In the genomic region with DNA sequence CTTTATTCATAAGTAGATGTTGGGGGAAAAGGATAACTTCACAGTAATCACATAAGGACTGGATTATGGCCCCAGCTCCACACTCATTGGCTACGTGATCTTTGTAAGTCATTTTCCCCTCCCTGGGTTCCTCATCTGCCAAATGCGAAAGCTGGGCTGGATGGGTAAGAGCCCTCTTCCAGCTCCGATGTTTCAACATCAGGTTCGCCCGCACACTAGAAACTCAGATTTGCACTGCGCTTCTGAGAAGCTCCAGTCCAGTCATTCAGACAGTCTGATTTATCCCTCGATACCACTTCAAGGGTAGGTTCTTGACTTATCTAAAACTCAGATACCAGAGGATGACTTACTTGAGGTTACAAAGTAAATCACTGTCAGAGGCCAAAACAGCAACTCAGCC, we compare ENCODE assay signal across 23 cellular contexts. TPM values are rescaled to one million over a fixed set of nuclear protein-coding genes. Genes with fewer than 3 reads are reported as not detected.
A peak's percentile ranks its signal among the peaks of the same experiment; 100 is the strongest.
DNase-seq lines count a peak whose midpoint lies in the region; ATAC-seq, FAIRE-seq and TF ChIP-seq lines count a peak whose summit lies in the region.
"Had no signal": no experiment of that assay in that cellular context is flagged by ENCODE, and none has a peak within 500 bp of the region (broad histone marks: within the 10 kb centered on the region; RNA-seq: fewer than 3 reads in every experiment).

No MANE protein-coding gene starts in this region.

- TF ChIP-seq POLR2A in GM12878 (IDR thresholded peaks at IDR 0.05; ENCODE audit: low read depth, low read length): no peak

- SMC1A ChIA-PET in GM12878 (lab: Charles Lee; ENCODE audit: uncharacterized antibody, unreplicated experiment): interaction anchor here (0.7 to 3.1 kb wide), 14 partner anchors 9 to 382 kb away, joined by 3 to 22 read pairs (median 3); no protein-coding TSS in a partner anchor

- WGBS in GM12878 (ENCODE audit: insufficient coverage, insufficient replicate concordance, low lambda C conversion rate, missing lambda C conversion rate): 98% methylated on average over 7 of the region's 7 CpGs

- H3K9me3 Mint-ChIP-seq in stimulated activated effector memory CD8-positive, alpha-beta T cell treated with anti-CD3 and anti-CD28 coated beads, Interleukin-12 subunit alpha, Interleukin-12 subunit beta, amount 100 ng/mL, for 72 hours: no peaks in the 10 kb centered on the region
- H3K9me3 Mint-ChIP-seq: CD8-positive, alpha-beta T cell; endodermal cell; immature natural killer cell; WTC11 had no signal

- TF ChIP-seq EP300 in GM12878 (IDR thresholded peaks at IDR 0.05; ENCODE audit: borderline replicate concordance in 1 of 2, control insufficient read depth in 1 of 2, low read depth in 2 of 2, low read length in 2 of 2): no peak

- intact Hi-C loops in GM12878 (cut with micrococcal nuclease; ENCODE audit: unreplicated experiment): loop anchor here (5.0 to 10.0 kb wide), 4 partner anchors 88 to 482 kb away; a partner anchor contains a TSS

- TF ChIP-seq RAD21 in GM12878 (IDR thresholded peaks at IDR 0.05; ENCODE audit: insufficient read depth, low read depth, low read length): no peak

- no peak overlapping the region for H3K9ac ChIP-seq in GM12878 (ENCODE audit: control insufficient read depth, insufficient read depth, low read length)
- H3K9ac ChIP-seq: parathyroid adenoma had no signal

- H3K36me3 ChIP-seq in GM12878 (ENCODE audit: control insufficient read depth in 2 of 2, insufficient read depth in 2 of 2, low read length in 1 of 2): no peaks in the 10 kb centered on the region
- H3K36me3 ChIP-seq: HAP-1, sigmoid colon had no signal

- BruUV-seq in GM12878 (replicated peaks; lab: Mats Ljungman, UMichigan): no TSS peak

- H3K4me3 ChIP-seq in GM12878: no peak overlapping the region
- H3K4me3 ChIP-seq: HAP-1, PC-9, sigmoid colon had no signal

- ATAC-seq in GM12878 (no peak), HG03565 (IDR thresholded peaks at IDR 0.05; ENCODE audit: unreplicated experiment) (no peak), HG03378 (IDR thresholded peaks at IDR 0.05; ENCODE audit: unreplicated experiment) (no peak)
- peak; percentile 57 for ATAC-seq in stimulated activated effector memory CD8-positive, alpha-beta T cell treated with anti-CD3 and anti-CD28 coated beads, Interleukin-12 subunit alpha, Interleukin-12 subunit beta, amount 100 ng/mL, for 72 hours
- ATAC-seq: CD8-positive, alpha-beta T cell; HepG2; WTC11 had no signal

- H4K20me1 ChIP-seq in GM12878 (ENCODE audit: control insufficient read depth, insufficient read depth): no peaks in the 10 kb centered on the region

- H3K9me3 ChIP-seq in GM12878 (replicated peaks; ENCODE audit: control insufficient read depth, insufficient read depth, low read length): peaks cover 2% of the 10 kb centered on the region; the same call in 1 of the 3 replicates
- H3K9me3 ChIP-seq: HAP-1, sigmoid colon had no signal

- no peak for TF ChIP-seq CTCF in GM12878 (IDR thresholded peaks at IDR 0.05 in 2 of 3, conservative IDR thresholded peaks at IDR 0.05 in 1 of 3; ENCODE audit: control insufficient read depth in 2 of 3, extremely low read depth in 1 of 3, insufficient read depth in 1 of 3, low read depth in 3 of 3, low read length in 3 of 3)

- RAD21 ChIA-PET in GM12878 (lab: Charles Lee; ENCODE audit: unreplicated experiment): interaction anchor here (0.6 to 1.0 kb wide), 4 partner anchors 16 to 480 kb away, joined by 3 read pairs; no protein-coding TSS in a partner anchor

- H3K79me2 ChIP-seq in GM12878 (ENCODE audit: control insufficient read depth, insufficient read depth, low read length): no peaks in the 10 kb centered on the region
- H3K79me2 ChIP-seq: parathyroid adenoma had no signal

- FAIRE-seq in GM12878 (lab: Jason Lieb, UNC): no peak
- FAIRE-seq: HepG2 had no signal

- H3K27ac Mint-ChIP-seq in stimulated activated effector memory CD8-positive, alpha-beta T cell treated with anti-CD3 and anti-CD28 coated beads, Interleukin-12 subunit alpha, Interleukin-12 subunit beta, amount 100 ng/mL, for 72 hours: no peak overlapping the region
- H3K27ac Mint-ChIP-seq: CD8-positive, alpha-beta T cell; endodermal cell; WTC11 had no signal

- H3K4me2 ChIP-seq in GM12878 (ENCODE audit: control insufficient read depth, insufficient read depth): no peak overlapping the region
- H3K4me2 ChIP-seq: PC-9 had no signal

- no peak overlapping the region for H3K4me3 Mint-ChIP-seq in stimulated activated effector memory CD8-positive, alpha-beta T cell treated with anti-CD3 and anti-CD28 coated beads, Interleukin-12 subunit alpha, Interleukin-12 subunit beta, amount 100 ng/mL, for 72 hours
- H3K4me3 Mint-ChIP-seq: CD8-positive, alpha-beta T cell; endodermal cell; WTC11 had no signal

- H2AFZ ChIP-seq in GM12878 (ENCODE audit: control insufficient read depth, low read depth, low read length): no peak overlapping the region
- H2AFZ ChIP-seq: parathyroid adenoma, PC-9 had no signal

- CTCF ChIA-PET in GM12878 (lab: Yijun Ruan, JAX): interaction anchor here (0.6 to 7.3 kb wide), 11 partner anchors 9 to 488 kb away, joined by 3 to 82 read pairs (median 3); no protein-coding TSS in a partner anchor

- H3K27ac ChIP-seq in GM12878 (ENCODE audit: control insufficient read depth, insufficient read depth): no peak overlapping the region
- H3K27ac ChIP-seq: parathyroid adenoma, PC-9, sigmoid colon had no signal

- POLR2A ChIA-PET in GM12878 (lab: Charles Lee): interaction anchor here (1.1 kb wide), 1 partner anchor 503 kb away, joined by 3 read pairs; no protein-coding TSS in a partner anchor

- no peaks in the 10 kb centered on the region for H3K36me3 Mint-ChIP-seq in stimulated activated effector memory CD8-positive, alpha-beta T cell treated with anti-CD3 and anti-CD28 coated beads, Interleukin-12 subunit alpha, Interleukin-12 subunit beta, amount 100 ng/mL, for 72 hours
- H3K36me3 Mint-ChIP-seq: CD8-positive, alpha-beta T cell; immature natural killer cell; WTC11 had no signal

- in situ Hi-C loops in GM12878 (cut with MboI): no loop called here

- no peaks in the 10 kb centered on the region for H3K27me3 ChIP-seq in GM12878 (replicated peaks in 1 of 2; ENCODE audit: control insufficient read depth in 2 of 2, insufficient read depth in 2 of 2, low read length in 1 of 2)
- H3K27me3 ChIP-seq: sigmoid colon had no signal

- peaks cover 27% of the 10 kb centered on the region for H3K4me1 Mint-ChIP-seq in stimulated activated effector memory CD8-positive, alpha-beta T cell treated with anti-CD3 and anti-CD28 coated beads, Interleukin-12 subunit alpha, Interleukin-12 subunit beta, amount 100 ng/mL, for 72 hours

- H3K4me1 ChIP-seq in GM12878 (ENCODE audit: control insufficient read depth, insufficient read depth, low read length): peaks cover 43% of the 10 kb centered on the region
- H3K4me1 ChIP-seq: HAP-1, parathyroid adenoma had no signal

- DNase-seq in activated naive CD4-positive, alpha-beta T cell treated with anti-CD3 and anti-CD28 coated beads, Interleukin-2, amount 50 U/mL, for 16 hours: peak; percentile 47
- no peak for DNase-seq in activated naive CD4-positive, alpha-beta T cell (lab: John Stamatoyannopoulos, UW)
- peak; percentile 67 to 89 for DNase-seq in NCI-H524 (lab: John Stamatoyannopoulos, UW)
- no peak for DNase-seq in GM12878 (ENCODE audit: low read depth, low spot score)
- DNase-seq in stimulated activated effector memory CD8-positive, alpha-beta T cell treated with anti-CD3 and anti-CD28 coated beads, Interleukin-12 subunit alpha, Interleukin-12 subunit beta, amount 100 ng/mL, for 72 hours (ENCODE audit: low spot score in 2 of 2): no peak
- no peak for DNase-seq in DMS79 treated with DMSO at 0.1 percent for 48 hours (lab: John Stamatoyannopoulos, UW)
- DNase-seq: activated gamma-delta T cell; CD8-positive, alpha-beta T cell; endodermal cell; head of caudate nucleus; immature natural killer cell; NCI-H1436; NCI-H2171 treated with DMSO at 0.1 percent for 48 hours; NCI-H748 treated with DMSO at 0.1 percent for 48 hours; PC-9; sigmoid colon; substantia nigra had no signal

TF ChIP-seq in GM12878, 131 proteins besides CTCF, POLR2A, EP300 and RAD21:
- 0 out of 2 replicates have a peak, but pooled peaks have one; percentile 9 for TF ChIP-seq RUNX3 (IDR thresholded peaks at IDR 0.05; ENCODE audit: low read length)
- no peak for TF ChIP-seq KLF5 (IDR thresholded peaks at IDR 0.05; ENCODE audit: partially characterized antibody)

RNA-seq across cellular contexts. Expression of a gene that starts 31.0 kb away (rescaled TPM):
- 68.2 and 74.3 TPM in 2 replicates for total RNA-seq in GM12878 (2013; cell fraction: nucleolus; rRNA removed)
- 7.8 and 8.7 TPM in 2 replicates for total RNA-seq in GM12878 (2014; rRNA removed)
- 11.7 and 12.4 TPM in 2 replicates for total RNA-seq in GM12878 (2014; rRNA removed; fragmentation: Illumina TruSeq; extraction: Trizol)
- total RNA-seq in GM12878 (2021): 7.3 and 9.3 TPM in 2 replicates
- polyA plus RNA-seq in GM12878 (2011; ENCODE audit: low read depth): 4.2 TPM
- 2.6 and 4.0 TPM in 2 replicates for polyA plus RNA-seq in GM12878 (2011; rRNA removed)
- polyA plus RNA-seq in GM12878 (2011; cell fraction: cytosol; rRNA removed): 0.52 and 0.55 TPM in 2 replicates
- polyA plus RNA-seq in GM12878 (2011; cell fraction: nucleus; rRNA removed): 2.0 and 2.6 TPM in 2 replicates
- polyA plus RNA-seq in GM12878 (2012): 4.8 and 6.8 TPM in 2 replicates
- polyA plus RNA-seq in GM12878 (2014; fragmentation: Illumina TruSeq; extraction: Trizol): 11.1 and 15.6 TPM in 2 replicates
- polyA plus RNA-seq in GM12878 (2014; fragmentation: Nextera tagmentation; extraction: Ambion mirVana): 1 to 10 TPM; 6.6 to 9.1 TPM
- polyA plus RNA-seq in GM12878 (2014; rRNA removed): 5.8 and 7.5 TPM in 2 replicates
- 10 to 100 TPM; 11.3 to 11.4 TPM for polyA plus RNA-seq in GM12878 (2016; fragmentation: Nextera tagmentation; extraction: Ambion mirVana)
- 1.6 and 1.7 TPM in 2 replicates for polyA minus RNA-seq in GM12878 (2011; rRNA and poly(A)+ RNA removed)
- 1.1 and 1.5 TPM in 2 replicates for polyA minus RNA-seq in GM12878 (2011; cell fraction: cytosol; rRNA and poly(A)+ RNA removed)
- 2.3 and 4.8 TPM in 2 replicates for polyA minus RNA-seq in GM12878 (2011; cell fraction: nucleus; rRNA and poly(A)+ RNA removed)

Comparison
In these comparisons a context has a peak if more than half of its experiments do, and no peak if none do; other contexts are left out.
1. DNase-seq: peak in activated naive CD4-positive, alpha-beta T cell treated with anti-CD3 and anti-CD28 coated beads, Interleukin-2, amount 50 U/mL, for 16 hours (single experiment) and NCI-H524 (2 of 2); none in activated naive CD4-positive, alpha-beta T cell (0 of 4), GM12878 (single experiment), stimulated activated effector memory CD8-positive, alpha-beta T cell treated with anti-CD3 and anti-CD28 coated beads, Interleukin-12 subunit alpha, Interleukin-12 subunit beta, amount 100 ng/mL, for 72 hours (0 of 2) and DMS79 treated with DMSO at 0.1 percent for 48 hours (single experiment).